In the genomic region with DNA sequence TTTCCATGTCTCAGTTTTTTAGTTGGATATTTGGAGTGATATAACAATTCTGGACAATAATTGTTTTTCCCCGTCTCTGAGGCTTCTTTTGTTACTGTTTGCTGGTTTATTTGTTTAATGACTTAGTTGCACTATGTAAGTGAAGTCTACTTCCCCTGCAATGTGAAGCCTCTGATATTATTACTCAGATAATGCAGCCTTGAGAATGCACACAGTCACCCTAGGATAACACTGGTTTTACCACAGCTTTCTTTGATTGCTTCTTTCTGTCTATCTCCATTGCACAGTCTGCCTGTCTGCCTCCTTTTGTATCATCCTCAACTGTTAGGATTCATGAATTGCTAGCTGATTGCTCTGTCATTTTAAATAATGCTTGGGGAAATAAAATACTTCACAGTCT, we compare ENCODE assay signal across 1 cellular context.
TF ChIP-seq lines count a peak whose summit lies in the region.

No MANE protein-coding gene starts in this region.

TF ChIP-seq in WTC11, 78 proteins besides CTCF, POLR2A, EP300 and RAD21 (continued from another document):
- TF ChIP-seq, protein P1, sequence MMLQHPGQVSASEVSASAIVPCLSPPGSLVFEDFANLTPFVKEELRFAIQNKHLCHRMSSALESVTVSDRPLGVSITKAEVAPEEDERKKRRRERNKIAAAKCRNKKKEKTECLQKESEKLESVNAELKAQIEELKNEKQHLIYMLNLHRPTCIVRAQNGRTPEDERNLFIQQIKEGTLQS (CRISPR knock-in tag; conservative IDR thresholded peaks at IDR 0.05), result no peak
- TF ChIP-seq ZNF396 (CRISPR knock-in tag; IDR thresholded peaks at IDR 0.05; ENCODE audit: borderline replicate concordance), result no peak
- no peak for TF ChIP-seq GRHL2 (CRISPR knock-in tag; IDR thresholded peaks at IDR 0.05; ENCODE audit: insufficient replicate concordance, severe bottlenecking)
- no peak for TF ChIP-seq ZNF263 (CRISPR knock-in tag; IDR thresholded peaks at IDR 0.05; ENCODE audit: low read depth)
- no peak for TF ChIP-seq ZNF512 (CRISPR knock-in tag; IDR thresholded peaks at IDR 0.05; ENCODE audit: borderline replicate concordance)
- TF ChIP-seq ZBTB43 (CRISPR knock-in tag; IDR thresholded peaks at IDR 0.05), result no peak
- no peak for TF ChIP-seq SOX15 (CRISPR knock-in tag; IDR thresholded peaks at IDR 0.05)
TF ChIP-seq in WTC11: peak in this region for 0.
